Comparison of ENCODE assay signal across 21 cellular contexts in the genomic region with DNA sequence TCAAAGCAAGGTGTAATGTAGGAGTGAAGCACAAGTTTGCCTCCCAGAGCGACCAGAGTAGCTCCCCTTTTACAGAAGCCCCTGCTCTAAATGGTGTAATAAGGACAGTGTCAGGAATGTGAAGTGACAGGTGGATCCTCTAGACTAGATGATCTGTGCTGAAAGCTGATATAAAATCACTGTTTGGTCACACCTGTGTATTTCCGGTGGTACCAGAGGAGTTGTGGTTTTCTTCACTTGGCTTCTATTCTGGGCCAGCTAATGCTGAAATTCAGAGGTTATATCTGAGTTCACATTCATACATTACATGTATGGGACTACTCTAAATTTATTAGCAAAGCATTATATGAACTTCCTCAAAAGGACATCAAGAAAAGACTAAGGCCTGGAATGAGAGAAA.
DNase-seq lines count a peak whose midpoint lies in the region; ATAC-seq and TF ChIP-seq lines count a peak whose summit lies in the region.
"Had no signal": no experiment of that assay in that cellular context is flagged by ENCODE, and none has a peak within 500 bp of the region (broad histone marks: within the 10 kb centered on the region; RNA-seq: fewer than 3 reads in every experiment).

No MANE protein-coding gene starts in this region.

- H3K27me3 Mint-ChIP-seq in stimulated activated memory B cell treated with anti-CD40 and anti-IgM and Interleukin-4, amounts not matched to agents 10 μg/mL and 1 μg/mL and 100 μg/mL, for 72 hours: no peaks in the 10 kb centered on the region
- H3K27me3 Mint-ChIP-seq: CD4-positive, alpha-beta T cell; CD8-positive, alpha-beta memory T cell had no signal

- H3K27ac Mint-ChIP-seq in stimulated activated memory B cell treated with anti-CD40 and anti-IgM and Interleukin-4, amounts not matched to agents 10 μg/mL and 1 μg/mL and 100 μg/mL, for 72 hours: peak overlapping the region; percentile 51
- H3K27ac Mint-ChIP-seq: CD4-positive, alpha-beta T cell; GM23338; H9 had no signal

- TF ChIP-seq CTCF in DND-41 (IDR thresholded peaks at IDR 0.05; ENCODE audit: borderline replicate concordance, extremely low read depth, low read length, poor library complexity, severe bottlenecking) (no peak), OCI-LY7 (conservative IDR thresholded peaks at IDR 0.05; ENCODE audit: low read length) (no peak), PC-3 (conservative IDR thresholded peaks at IDR 0.05; ENCODE audit: low read depth, low read length) (no peak)

- intact Hi-C loops in OCI-LY7 (cut with micrococcal nuclease; ENCODE audit: unreplicated experiment): no loop called here
- intact Hi-C loops in PC-3 (cut with micrococcal nuclease): no loop called here

- H3K36me3 Mint-ChIP-seq in stimulated activated memory B cell treated with anti-CD40 and anti-IgM and Interleukin-4, amounts not matched to agents 10 μg/mL and 1 μg/mL and 100 μg/mL, for 72 hours: no peaks in the 10 kb centered on the region

- no peaks in the 10 kb centered on the region for H3K79me2 ChIP-seq in DND-41 (ENCODE audit: insufficient read depth, low read length)
- no peaks in the 10 kb centered on the region for H3K79me2 ChIP-seq in OCI-LY7 (ENCODE audit: insufficient read depth, low read depth, low read length)
- no peaks in the 10 kb centered on the region for H3K79me2 ChIP-seq in PC-3 (ENCODE audit: low read length)

- POLR2A ChIA-PET in OCI-LY7 (lab: Charles Lee) (interaction anchor here (0.6 kb wide), 1 partner anchor 122 kb away, joined by 3 read pairs; no protein-coding TSS in a partner anchor), PC-3 (lab: Charles Lee; ENCODE audit: unreplicated experiment) (no interaction called here)

- no peaks in the 10 kb centered on the region for H3K9me3 ChIP-seq in DND-41 (ENCODE audit: insufficient read depth, low read length, severe bottlenecking)
- no peaks in the 10 kb centered on the region for H3K9me3 ChIP-seq in OCI-LY7 (ENCODE audit: low read length)
- H3K9me3 ChIP-seq in PC-3 (ENCODE audit: low read length): no peaks in the 10 kb centered on the region
- H3K9me3 ChIP-seq: A549; BE2C; BLaER1 treated with 17β-estradiol and CSF1 and Interleukin-3, amounts not matched to agents 10 nM and 100 nM had no signal

- H3K27ac ChIP-seq in DND-41 (ENCODE audit: low read length): no peak overlapping the region
- H3K27ac ChIP-seq in OCI-LY7 (ENCODE audit: low read depth, low read length, poor library complexity, severe bottlenecking): no peak overlapping the region
- H3K27ac ChIP-seq in PC-3 (ENCODE audit: low read length): no peak overlapping the region
- H3K27ac ChIP-seq: A549; BLaER1 treated with 17β-estradiol and CSF1 and Interleukin-3, amounts not matched to agents 10 nM and 100 nM had no signal

- no peak overlapping the region for H3K4me3 Mint-ChIP-seq in stimulated activated memory B cell treated with anti-CD40 and anti-IgM and Interleukin-4, amounts not matched to agents 10 μg/mL and 1 μg/mL and 100 μg/mL, for 72 hours
- H3K4me3 Mint-ChIP-seq: CD14-positive monocyte; CD4-positive, alpha-beta T cell; CD8-positive, alpha-beta memory T cell; GM23338; H9 had no signal

- peaks cover 10% of the 10 kb centered on the region for H3K4me1 Mint-ChIP-seq in stimulated activated memory B cell treated with anti-CD40 and anti-IgM and Interleukin-4, amounts not matched to agents 10 μg/mL and 1 μg/mL and 100 μg/mL, for 72 hours
- H3K4me1 Mint-ChIP-seq: CD14-positive monocyte, GM23338, H9 had no signal

- no peaks in the 10 kb centered on the region for H3K9me2 ChIP-seq in OCI-LY7 (ENCODE audit: insufficient read depth, low read length)
- H3K9me2 ChIP-seq in PC-3 (replicated peaks; ENCODE audit: low read length): no peaks in the 10 kb centered on the region

- H3K4me1 ChIP-seq in DND-41 (ENCODE audit: insufficient read depth, low read length) (no peaks in the 10 kb centered on the region), OCI-LY7 (ENCODE audit: insufficient read depth, low read length, poor library complexity, severe bottlenecking) (no peaks in the 10 kb centered on the region), PC-3 (ENCODE audit: insufficient read depth, low read length) (no peaks in the 10 kb centered on the region)
- H3K4me1 ChIP-seq: BE2C; BLaER1 treated with 17β-estradiol and CSF1 and Interleukin-3, amounts not matched to agents 10 nM and 100 nM had no signal

- DNase-seq in DND-41 (no peak), OCI-LY7 (ENCODE audit: low spot score) (peak; percentile 2), myocyte (ENCODE audit: low read depth) (peak; percentile 6), PC-3 (no peak)
- no peak for DNase-seq in activated naive CD4-positive, alpha-beta T cell (lab: John Stamatoyannopoulos, UW)
- DNase-seq: 8988T; ACHN; AML-193; BE2C; CD4-positive, alpha-beta T cell; CD8-positive, alpha-beta memory T cell; DMS53; DMS79 treated with DMSO at 0.1 percent for 48 hours; H9 had no signal

- H4K20me1 ChIP-seq in DND-41 (ENCODE audit: insufficient read depth, low read length) (no peaks in the 10 kb centered on the region), OCI-LY7 (ENCODE audit: insufficient read depth, low read length) (no peaks in the 10 kb centered on the region), PC-3 (ENCODE audit: low read length) (no peaks in the 10 kb centered on the region)
- H4K20me1 ChIP-seq: BLaER1 treated with 17β-estradiol and CSF1 and Interleukin-3, amounts not matched to agents 10 nM and 100 nM had no signal

- H3K27me3 ChIP-seq in DND-41 (ENCODE audit: insufficient read depth, low read length, poor library complexity) (no peaks in the 10 kb centered on the region), PC-3 (ENCODE audit: low read length) (no peaks in the 10 kb centered on the region)
- H3K27me3 ChIP-seq: BE2C; BLaER1 treated with 17β-estradiol and CSF1 and Interleukin-3, amounts not matched to agents 10 nM and 100 nM had no signal

- H3K36me3 ChIP-seq in DND-41 (ENCODE audit: insufficient read depth, low read length): peaks cover 18% of the 10 kb centered on the region
- no peaks in the 10 kb centered on the region for H3K36me3 ChIP-seq in OCI-LY7 (ENCODE audit: insufficient read depth, low read length)
- no peaks in the 10 kb centered on the region for H3K36me3 ChIP-seq in PC-3 (ENCODE audit: low read depth, low read length)
- H3K36me3 ChIP-seq: BE2C had no signal

- H3K4me3 ChIP-seq in DND-41 (ENCODE audit: low read depth in 1 of 2, low read length in 2 of 2) (no peak overlapping the region), OCI-LY7 (ENCODE audit: low read depth, low read length, poor library complexity, severe bottlenecking) (no peak overlapping the region), PC-3 (ENCODE audit: low read length) (no peak overlapping the region)
- H3K4me3 ChIP-seq: A549; BLaER1 treated with 17β-estradiol and CSF1 and Interleukin-3, amounts not matched to agents 10 nM and 100 nM; GM23338 had no signal

- BruUV-seq in OCI-LY7 (replicated peaks; lab: Mats Ljungman, UMichigan) (no TSS peak), PC-3 (replicated peaks; lab: Mats Ljungman, UMichigan) (no TSS peak)

- no peak overlapping the region for H3K9ac ChIP-seq in DND-41 (ENCODE audit: low read depth, low read length)
- no peak overlapping the region for H3K9ac ChIP-seq in PC-3 (ENCODE audit: low read length)
- H3K9ac ChIP-seq: BLaER1 treated with 17β-estradiol and CSF1 and Interleukin-3, amounts not matched to agents 10 nM and 100 nM had no signal

- H2AFZ ChIP-seq in DND-41 (ENCODE audit: low read depth, low read length): no peak overlapping the region
- no peak overlapping the region for H2AFZ ChIP-seq in OCI-LY7 (ENCODE audit: low read length)
- no peak overlapping the region for H2AFZ ChIP-seq in PC-3 (ENCODE audit: low read length)
- H2AFZ ChIP-seq: GM23338 had no signal

- CTCF ChIA-PET in OCI-LY7 (lab: Charles Lee; ENCODE audit: unreplicated experiment): no interaction called here
- CTCF ChIA-PET in PC-3 (lab: Charles Lee): no interaction called here

- 0 out of 3 replicates have a peak, but pooled peaks have one; percentile 31 for ATAC-seq in DND-41 (ENCODE audit: insufficient read depth, low read depth)
- ATAC-seq in stimulated activated memory B cell treated with anti-CD40 and anti-IgM and Interleukin-4, amounts not matched to agents 10 μg/mL and 1 μg/mL and 100 μg/mL, for 72 hours: no peak
- no peak for ATAC-seq in GM21576 (IDR thresholded peaks at IDR 0.05; ENCODE audit: unreplicated experiment)
- ATAC-seq in PC-3: no peak
- ATAC-seq: A549, GM23338, HCT116 had no signal

- H3K4me2 ChIP-seq in DND-41 (ENCODE audit: insufficient read depth, low read length) (no peak overlapping the region), OCI-LY7 (ENCODE audit: low read length) (no peak overlapping the region), PC-3 (ENCODE audit: low read length) (no peak overlapping the region)
- H3K4me2 ChIP-seq: A549; BLaER1 treated with 17β-estradiol and CSF1 and Interleukin-3, amounts not matched to agents 10 nM and 100 nM; GM23338 had no signal

- H3F3A ChIP-seq in PC-3 (ENCODE audit: low read length, unreplicated experiment): no peaks in the 10 kb centered on the region

- H3K9me3 Mint-ChIP-seq in stimulated activated memory B cell treated with anti-CD40 and anti-IgM and Interleukin-4, amounts not matched to agents 10 μg/mL and 1 μg/mL and 100 μg/mL, for 72 hours: no peaks in the 10 kb centered on the region
- H3K9me3 Mint-ChIP-seq: CD14-positive monocyte; CD4-positive, alpha-beta T cell; CD8-positive, alpha-beta memory T cell; GM23338; H9 had no signal

Comparison
In these comparisons a context has a peak if more than half of its experiments do, and no peak if none do; other contexts are left out.
1. DNase-seq: peak in OCI-LY7 (single experiment) and myocyte (single experiment); none in DND-41 (single experiment), PC-3 (single experiment) and activated naive CD4-positive, alpha-beta T cell (0 of 4).